32 cellular contexts compared by ENCODE assay signal in genomic region chr19:40013991-40014390, GRCh38.
"Had no signal": no experiment of that assay in that cellular context is flagged by ENCODE, and none has a peak within 500 bp of the region (broad histone marks: within the 10 kb centered on the region; RNA-seq: fewer than 3 reads in every experiment).

No MANE protein-coding gene starts in this region.

- H3K4me3 Mint-ChIP-seq: activated CD4-positive, alpha-beta memory T cell treated with anti-CD3 and anti-CD28 coated beads for 36 hours; activated CD4-positive, alpha-beta T cell treated with anti-CD3 and anti-CD28 coated beads for 36 hours; activated CD8-positive, alpha-beta memory T cell treated with anti-CD3 and anti-CD28 coated beads, Interleukin-2, amount 10 ng/mL, durations not matched to agents 7 days and 5 days; activated naive CD8-positive, alpha-beta T cell treated with anti-CD3 and anti-CD28 coated beads for 36 hours; T-helper 1 cell treated with Interleukin-12 subunit alpha and Interleukin-12 subunit beta and Interleukin-4 antibody, amounts not matched to agents 30 μg/mL and 1 μg/mL, for 36 hours; T-helper 2 cell treated with Interferon-gamma antibody and Interleukin-4, amounts not matched to agents 5 μg/mL and 100 μg/mL, for 36 hours; WTC11 had no signal

- H3K4me2 ChIP-seq: SK-N-SH had no signal

- DNase-seq: activated CD4-positive, alpha-beta memory T cell treated with anti-CD3 and anti-CD28 coated beads for 36 hours; activated CD4-positive, alpha-beta T cell treated with anti-CD3 and anti-CD28 coated beads for 36 hours; activated CD4-positive, alpha-beta T cell treated with anti-CD3 and anti-CD28 coated beads, Interleukin-2, amount 50 U/mL, for 1 hour; activated CD8-positive, alpha-beta memory T cell treated with anti-CD3 and anti-CD28 coated beads, Interleukin-2, amount 10 ng/mL, durations not matched to agents 7 days and 5 days; activated CD8-positive, alpha-beta memory T cell treated with anti-CD3 and anti-CD28 coated beads, Interleukin-2, amount 50 U/mL, for 48 hours; activated effector memory CD4-positive, alpha-beta T cell treated with anti-CD3 and anti-CD28 coated beads, Interleukin-2, amount 50 U/mL, for 16 hours; activated naive CD4-positive, alpha-beta T cell; activated naive CD4-positive, alpha-beta T cell treated with anti-CD3 and anti-CD28 coated beads, Interleukin-2, amount 50 U/mL, for 16 hours; activated naive CD8-positive, alpha-beta T cell treated with anti-CD3 and anti-CD28 coated beads for 36 hours; activated T-cell treated with anti-CD3 and anti-CD28 coated beads, Interleukin-2, amount 50 U/mL, for 48 hours; adrenal gland; body of pancreas; NCI-H1105; NCI-H1436; NCI-H1694; NCI-H1930; NCI-H2081 treated with DMSO at 0.1 percent for 48 hours; NCI-H345; NCI-H524 treated with DMSO at 0.1 percent for 48 hours; NK-92 treated with Interleukin-12 subunit alpha and Interleukin-12 subunit beta, amount 100 ng/mL, for 24 hours; PC-3; Peyer's patch; RPMI8226; SHP77 treated with DMSO at 0.1 percent for 48 hours; SK-N-SH had no signal

- H3K27me3 ChIP-seq: adrenal gland, body of pancreas, breast epithelium, Peyer's patch, SJSA1 had no signal

- H3K4me1 Mint-ChIP-seq: activated CD4-positive, alpha-beta T cell treated with anti-CD3 and anti-CD28 coated beads for 36 hours; activated CD8-positive, alpha-beta memory T cell treated with anti-CD3 and anti-CD28 coated beads, Interleukin-2, amount 10 ng/mL, durations not matched to agents 7 days and 5 days; activated naive CD8-positive, alpha-beta T cell treated with anti-CD3 and anti-CD28 coated beads for 36 hours; WTC11 had no signal

- H3K4me1 ChIP-seq: adrenal gland, body of pancreas, breast epithelium, Peyer's patch, SJSA1 had no signal

- H3K27ac Mint-ChIP-seq: activated CD4-positive, alpha-beta memory T cell treated with anti-CD3 and anti-CD28 coated beads for 36 hours; activated CD4-positive, alpha-beta T cell treated with anti-CD3 and anti-CD28 coated beads for 36 hours; activated CD8-positive, alpha-beta memory T cell treated with anti-CD3 and anti-CD28 coated beads, Interleukin-2, amount 10 ng/mL, durations not matched to agents 7 days and 5 days; activated naive CD8-positive, alpha-beta T cell treated with anti-CD3 and anti-CD28 coated beads for 36 hours; T-helper 1 cell treated with Interleukin-12 subunit alpha and Interleukin-12 subunit beta and Interleukin-4 antibody, amounts not matched to agents 30 μg/mL and 1 μg/mL, for 36 hours; T-helper 2 cell treated with Interferon-gamma antibody and Interleukin-4, amounts not matched to agents 5 μg/mL and 100 μg/mL, for 36 hours; WTC11 had no signal

- FAIRE-seq: TTC549 had no signal

- H3K27me3 Mint-ChIP-seq: activated CD4-positive, alpha-beta memory T cell treated with anti-CD3 and anti-CD28 coated beads for 36 hours; activated CD4-positive, alpha-beta T cell treated with anti-CD3 and anti-CD28 coated beads for 36 hours; activated CD8-positive, alpha-beta memory T cell treated with anti-CD3 and anti-CD28 coated beads, Interleukin-2, amount 10 ng/mL, durations not matched to agents 7 days and 5 days; activated naive CD8-positive, alpha-beta T cell treated with anti-CD3 and anti-CD28 coated beads for 36 hours had no signal

- H3K4me3 ChIP-seq: adrenal gland, body of pancreas, breast epithelium, Peyer's patch, SJSA1 had no signal

- H3K27ac ChIP-seq: adrenal gland, body of pancreas, breast epithelium, Peyer's patch, SJSA1 had no signal

- ATAC-seq: activated CD4-positive, alpha-beta T cell treated with anti-CD3 and anti-CD28 coated beads for 36 hours; activated CD4-positive, CD25-positive, alpha-beta regulatory T cell treated with anti-CD3 and anti-CD28 coated beads, Interleukin-2, amount 50 U/mL, for 24 hours; activated CD8-positive, alpha-beta memory T cell treated with anti-CD3 and anti-CD28 coated beads, Interleukin-2, amount 10 ng/mL, durations not matched to agents 7 days and 5 days; body of pancreas; PC-3; WTC11 had no signal

- H3K9ac ChIP-seq: SK-N-SH had no signal
